Comparison of ENCODE assay signal across 12 cellular contexts in the genomic region with DNA sequence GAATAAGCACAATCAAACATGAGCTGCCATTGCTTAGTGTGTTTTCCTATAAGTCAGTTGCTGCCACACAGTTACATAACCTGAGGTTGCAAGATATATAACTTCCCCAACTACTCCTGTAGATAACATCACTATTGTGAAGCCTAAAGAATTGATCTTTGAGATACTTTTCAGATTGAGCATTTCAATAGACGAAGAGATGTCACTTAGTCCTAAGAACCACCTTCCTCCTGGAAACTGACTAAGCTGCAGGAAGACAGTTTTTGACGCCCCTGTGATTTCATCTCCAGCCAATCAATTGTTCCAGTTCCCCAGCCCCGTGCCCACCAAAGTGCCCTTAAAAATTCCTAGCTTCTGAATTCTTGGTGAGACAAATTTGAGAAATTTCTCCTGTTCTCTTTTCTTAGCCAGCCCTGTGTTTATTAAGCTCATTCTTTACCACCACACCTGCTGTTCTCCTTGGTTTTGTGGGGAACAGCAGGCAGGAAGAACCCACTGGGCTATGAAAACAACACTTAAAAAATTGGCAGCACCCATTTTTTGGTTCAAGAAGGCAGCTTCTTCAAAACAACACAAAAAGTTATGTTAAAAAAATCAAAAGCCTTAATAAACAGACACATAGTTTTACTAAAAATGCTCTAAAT.
"Had no signal": no experiment of that assay in that cellular context is flagged by ENCODE, and none has a peak within 500 bp of the region (broad histone marks: within the 10 kb centered on the region; RNA-seq: fewer than 3 reads in every experiment).

No MANE protein-coding gene starts in this region.

- DNase-seq: activated CD4-positive, alpha-beta T cell treated with anti-CD3 and anti-CD28 coated beads for 48 hours; activated CD8-positive, alpha-beta memory T cell treated with anti-CD3 and anti-CD28 coated beads, Interleukin-2, amount 50 U/mL, for 48 hours; activated CD8-positive, alpha-beta T cell treated with anti-CD3 and anti-CD28 coated beads, Interleukin-2, amount 10 ng/mL, durations not matched to agents 7 days and 5 days; activated naive CD4-positive, alpha-beta T cell treated with Interleukin-2 at 50 U/mL for 16 hours; activated naive CD8-positive, alpha-beta T cell treated with anti-CD3 and anti-CD28 coated beads, Interleukin-2, amount 50 U/mL, for 24 hours; heart left ventricle; islet precursor cell; left lung; sigmoid colon; stimulated activated CD4-positive, alpha-beta T cell treated with anti-CD3 and anti-CD28 coated beads, Interleukin-2, amount 100 ng/mL, for 24 hours; stimulated activated naive CD4-positive, alpha-beta T cell treated with Interleukin-2 at 50 U/mL for 16 hours; WERI-Rb-1 had no signal

- H3K27me3 ChIP-seq: heart left ventricle, left lung, sigmoid colon had no signal

- H3K4me1 ChIP-seq: heart left ventricle, left lung, sigmoid colon had no signal

- H3K27ac ChIP-seq: heart left ventricle, left lung, sigmoid colon had no signal

- H3K36me3 ChIP-seq: heart left ventricle, left lung, sigmoid colon, WERI-Rb-1 had no signal

- H3K9me3 ChIP-seq: heart left ventricle, left lung, sigmoid colon had no signal

- H3K4me3 ChIP-seq: heart left ventricle, left lung, sigmoid colon had no signal
